Comparison of ENCODE assay signal across 8 cellular contexts in the genomic region with DNA sequence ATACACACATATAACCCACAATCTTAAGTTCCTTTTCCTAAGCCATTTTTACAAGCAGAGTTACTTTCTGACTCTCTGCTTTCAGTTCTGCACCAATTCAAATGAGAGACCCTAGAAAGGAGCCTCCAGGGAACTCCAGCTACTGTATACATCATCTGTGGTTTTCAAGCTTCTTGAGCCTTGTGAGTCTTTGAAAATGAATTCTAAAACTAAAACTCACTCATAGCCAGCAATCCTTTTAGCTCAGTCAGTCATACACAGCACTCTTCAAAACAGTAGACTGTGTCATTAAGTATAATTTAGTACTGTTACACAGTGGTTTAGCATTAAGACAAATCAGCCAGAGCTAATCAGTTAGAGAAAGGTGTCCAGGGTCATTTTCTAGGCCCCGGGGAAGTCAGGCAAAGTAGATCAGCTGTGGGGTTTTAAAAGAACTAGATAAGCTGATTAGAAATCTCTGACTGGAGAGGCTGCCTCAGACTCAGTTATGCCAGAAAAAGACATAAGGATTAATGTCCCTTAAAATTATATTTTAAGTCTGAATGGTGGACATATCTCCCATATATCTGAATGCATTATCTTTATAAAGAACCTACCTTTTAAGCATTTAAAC.
A peak's percentile ranks its signal among the peaks of the same experiment; 100 is the strongest.
DNase-seq lines count a peak whose midpoint lies in the region; ATAC-seq and TF ChIP-seq lines count a peak whose summit lies in the region.

No MANE protein-coding gene starts in this region.

- H3K27me3 ChIP-seq in CD8-positive, alpha-beta memory T cell (ENCODE audit: insufficient read depth, low read length, poor library complexity, severe bottlenecking) = no peaks in the 10 kb centered on the region

- H3K27ac Mint-ChIP-seq in HFFc6 = peak overlapping the region; percentile 92
- no peak overlapping the region for H3K27ac Mint-ChIP-seq in CD8-positive, alpha-beta memory T cell

- DNase-seq in ELR (ENCODE audit: low read depth) (peak; percentile 89), HFFc6 (peak; percentile 88), NCI-H82 (lab: John Stamatoyannopoulos, UW) (peak; percentile 97), iris pigment epithelial cell (ENCODE audit: low read depth) (peak; percentile 86), RKO (ENCODE audit: low spot score) (no peak), NK-92 (lab: John Stamatoyannopoulos, UW; ENCODE audit: unreplicated experiment) (no peak)
- DNase-seq in CD8-positive, alpha-beta memory T cell = no peak

- no peaks in the 10 kb centered on the region for H3K9me3 Mint-ChIP-seq in HFFc6
- H3K9me3 Mint-ChIP-seq in CD8-positive, alpha-beta memory T cell = peaks cover 0 to 3% (median 0%) of the 10 kb centered on the region in 5 donors

- POLR2A ChIA-PET in CD8-positive, alpha-beta memory T cell (lab: Charles Lee) = no interaction called here

- no peak for ATAC-seq in HG02840 (IDR thresholded peaks at IDR 0.05; ENCODE audit: low FRiP score, unreplicated experiment)

- no peaks in the 10 kb centered on the region for H3K4me1 ChIP-seq in CD8-positive, alpha-beta memory T cell (ENCODE audit: insufficient read depth, low read length)

- TF ChIP-seq CTCF in HFFc6 (IDR thresholded peaks at IDR 0.05) = no peak

- peaks cover 9% of the 10 kb centered on the region; the same call in 1 of the 2 replicates for H3K36me3 Mint-ChIP-seq in HFFc6 (ENCODE audit: low read depth)
- no peaks in the 10 kb centered on the region for H3K36me3 Mint-ChIP-seq in CD8-positive, alpha-beta memory T cell

- H3K4me3 ChIP-seq in CD8-positive, alpha-beta memory T cell (ENCODE audit: low read length) = no peak overlapping the region

- H3K27ac ChIP-seq in CD8-positive, alpha-beta memory T cell (ENCODE audit: low read depth, low read length) = no peak overlapping the region

- no peaks in the 10 kb centered on the region for H3K36me3 ChIP-seq in CD8-positive, alpha-beta memory T cell (ENCODE audit: insufficient read depth, low read length)

- H3K9me3 ChIP-seq in CD8-positive, alpha-beta memory T cell (ENCODE audit: low read length) = no peaks in the 10 kb centered on the region

- CTCF ChIA-PET in CD8-positive, alpha-beta memory T cell (lab: Charles Lee) = no interaction called here

- H3K4me3 Mint-ChIP-seq in HFFc6 = peak overlapping the region; percentile 24
- no peak overlapping the region for H3K4me3 Mint-ChIP-seq in CD8-positive, alpha-beta memory T cell

- H3K4me1 Mint-ChIP-seq in HFFc6 (ENCODE audit: low read depth) = peaks cover 100% of the 10 kb centered on the region
- H3K4me1 Mint-ChIP-seq in CD8-positive, alpha-beta memory T cell = no peaks in the 10 kb centered on the region

- H3K27me3 Mint-ChIP-seq in HFFc6 (ENCODE audit: insufficient read depth) = no peaks in the 10 kb centered on the region
- H3K27me3 Mint-ChIP-seq in CD8-positive, alpha-beta memory T cell = peaks cover 0 to 2% of the 10 kb centered on the region in 2 donors

Comparison
In these comparisons a context has a peak if more than half of its experiments do, and no peak if none do; other contexts are left out.
1. DNase-seq: peak in ELR (single experiment), HFFc6 (single experiment), NCI-H82 (single experiment) and iris pigment epithelial cell (single experiment); none in RKO (single experiment), NK-92 (single experiment) and CD8-positive, alpha-beta memory T cell (0 of 5).